ENCODE assay signal across 9 cellular contexts in the genomic region with DNA sequence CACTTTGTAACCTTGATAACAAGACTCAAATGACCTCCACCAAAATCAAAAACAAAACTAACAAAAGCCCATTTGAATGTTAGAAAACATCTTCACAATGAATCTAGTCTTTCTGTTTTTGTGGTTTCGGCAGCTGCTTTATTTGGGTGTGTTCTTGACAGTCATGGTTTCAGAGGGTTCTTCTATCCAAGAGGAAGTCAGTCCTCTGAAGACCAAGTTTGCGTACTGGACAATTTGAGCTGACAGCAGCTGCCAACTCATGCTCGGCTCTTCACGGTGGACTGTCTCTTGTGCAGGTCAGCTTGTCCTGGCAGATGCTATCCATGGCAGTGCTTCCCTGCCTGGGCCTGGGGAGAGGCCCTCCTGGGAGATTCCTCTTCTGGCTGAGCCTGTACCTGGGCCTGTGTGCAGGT.
DNase-seq lines count a peak whose midpoint lies in the region; ATAC-seq, FAIRE-seq and TF ChIP-seq lines count a peak whose summit lies in the region.
"Had no signal": no experiment of that assay in that cellular context is flagged by ENCODE, and none has a peak within 500 bp of the region (broad histone marks: within the 10 kb centered on the region; RNA-seq: fewer than 3 reads in every experiment).

No MANE protein-coding gene starts in this region.

- TF ChIP-seq EP300 in HepG2 (IDR thresholded peaks at IDR 0.05; ENCODE audit: low read depth in 2 of 2, low read length in 2 of 2) (no peak), HepG2 (CRISPR knock-in tag; IDR thresholded peaks at IDR 0.05; ENCODE audit: borderline replicate concordance) (no peak), ovary (IDR thresholded peaks at IDR 0.05) (no peak)

- H3K36me3 ChIP-seq in HepG2 (replicated peaks in 1 of 2; ENCODE audit: control insufficient read depth in 1 of 2, insufficient read depth in 2 of 2, low read length in 2 of 2) (no peaks in the 10 kb centered on the region), ovary (no peaks in the 10 kb centered on the region), colonic mucosa (no peaks in the 10 kb centered on the region)
- H3K36me3 ChIP-seq: cardiac muscle cell had no signal

- H3K9ac ChIP-seq in HepG2 (ENCODE audit: insufficient read depth, low read depth, low read length) (no peak overlapping the region), colonic mucosa (ENCODE audit: low read depth in 2 of 2, low read length in 2 of 2) (no peak overlapping the region)

- H3K9me3 ChIP-seq in HepG2 (ENCODE audit: low read length) (no peaks in the 10 kb centered on the region), ovary (no peaks in the 10 kb centered on the region), colonic mucosa (no peaks in the 10 kb centered on the region)

- peak overlapping the region; percentile 33 for H3K4me2 ChIP-seq in HepG2 (ENCODE audit: low read depth, low read length)

- H3K4me1 ChIP-seq in HepG2 (ENCODE audit: insufficient read depth, low read length) (peaks cover 44% of the 10 kb centered on the region), ovary (ENCODE audit: insufficient read depth) (peaks cover 9% of the 10 kb centered on the region), colonic mucosa (no peaks in the 10 kb centered on the region)

- no peak for TF ChIP-seq RAD21 in HepG2 (CRISPR knock-in tag; IDR thresholded peaks at IDR 0.05)

- TF ChIP-seq CTCF in HepG2 (CRISPR knock-in tag; IDR thresholded peaks at IDR 0.05): no peak
- TF ChIP-seq CTCF in ovary (IDR thresholded peaks at IDR 0.05): no peak
- no peak for TF ChIP-seq CTCF in colonic mucosa (IDR thresholded peaks at IDR 0.05)

- 40% methylated on average over 4 of the region's 4 CpGs for WGBS in HepG2 (ENCODE audit: low lambda C conversion rate)
- 26 to 46% (median 41%) methylated on average over 4 of the region's 4 CpGs for WGBS in ovary, 3 donors

- CTCF ChIA-PET in HepG2 (lab: Yijun Ruan, JAX; ENCODE audit: low intra/inter-chr PET ratio, low total read pairs): no interaction called here

- peak overlapping the region; percentile 10 for H2AFZ ChIP-seq in HepG2 (ENCODE audit: low read length)

- H3K27me3 ChIP-seq in HepG2 (ENCODE audit: control insufficient read depth in 1 of 2, insufficient read depth in 2 of 2, low read length in 2 of 2): no peaks in the 10 kb centered on the region; a peak in 1 of 5 replicates
- no peaks in the 10 kb centered on the region for H3K27me3 ChIP-seq in ovary
- H3K27me3 ChIP-seq in colonic mucosa: no peaks in the 10 kb centered on the region
- H3K27me3 ChIP-seq: cardiac muscle cell had no signal

- H4K20me1 ChIP-seq in HepG2 (ENCODE audit: insufficient read depth, low read length): no peaks in the 10 kb centered on the region

- ATAC-seq in GM18508 (IDR thresholded peaks at IDR 0.05; ENCODE audit: insufficient read depth, unreplicated experiment) (peak; percentile 48), GM21576 (IDR thresholded peaks at IDR 0.05; ENCODE audit: unreplicated experiment) (peak; percentile 84), HG03575 (IDR thresholded peaks at IDR 0.05; ENCODE audit: extremely low read depth, insufficient number of reproducible peaks, low FRiP score, unreplicated experiment) (peak; percentile 67), HepG2 (no peak)

- POLR2A ChIA-PET in HepG2 (lab: Yijun Ruan, JAX): no interaction called here

- no peak overlapping the region for H3K4me3 ChIP-seq in HepG2 (replicated peaks in 1 of 3; ENCODE audit: insufficient read depth in 1 of 3, low read depth in 2 of 3, low read length in 3 of 3)
- H3K4me3 ChIP-seq in ovary: no peak overlapping the region
- H3K4me3 ChIP-seq in colonic mucosa: no peak overlapping the region
- H3K4me3 ChIP-seq: cardiac muscle cell had no signal

- no TSS peak for BruUV-seq in HepG2 (replicated peaks; lab: Mats Ljungman, UMichigan)

- FAIRE-seq in HepG2 (lab: Jason Lieb, UNC): no peak

- intact Hi-C loops in HepG2 (cut with micrococcal nuclease; ENCODE audit: unreplicated experiment): no loop called here
- intact Hi-C loops in ovary (cut with DNase I): loop anchor here in 2 of 4 donors (10.0 kb wide), 1 partner anchor 500 kb away; no protein-coding TSS in a partner anchor
- intact Hi-C loops in colonic mucosa (cut with DNase I): loop anchor here (10.0 kb wide), 1 partner anchor 220 kb away; the partner anchor contains the start of gene B3GNT2

- in situ Hi-C loops in HepG2 (cut with HindIII; ENCODE audit: extremely low pct_ligation_motif_present, low pct_unique_long_range_greater_than_20kb): loop anchor here (25.0 kb wide), 1 partner anchor 647 kb away; the partner anchor contains the start of gene OTX1

- H3K79me2 ChIP-seq in HepG2 (ENCODE audit: insufficient read depth, low read length): no peaks in the 10 kb centered on the region

- DNase-seq in HepG2 (ENCODE audit: low spot score) (no peak), ovary (no peak), colonic mucosa (no peak), DMS153 treated with DMSO at 0.1 percent for 48 hours (lab: John Stamatoyannopoulos, UW; ENCODE audit: unreplicated experiment) (no peak)
- DNase-seq in activated CD4-positive, alpha-beta T cell treated with anti-CD3 and anti-CD28 coated beads, Interleukin-2, amount 50 U/mL, for 1 hour: no peak

- H3K27ac ChIP-seq in HepG2 (ENCODE audit: extremely low read length, insufficient read depth, low read length) (no peak overlapping the region), ovary (no peak overlapping the region), colonic mucosa (no peak overlapping the region)
- H3K27ac ChIP-seq: cardiac muscle cell had no signal

- TF ChIP-seq POLR2A in HepG2 (IDR thresholded peaks at IDR 0.05; ENCODE audit: insufficient read depth in 1 of 2, low read depth in 2 of 2, low read length in 2 of 2) (no peak), ovary (IDR thresholded peaks at IDR 0.05) (no peak)

TF ChIP-seq in HepG2, 621 proteins besides CTCF, POLR2A, EP300 and RAD21:
- TF ChIP-seq YEATS2 (CRISPR knock-in tag; IDR thresholded peaks at IDR 0.05; ENCODE audit: borderline replicate concordance) (no peak), ZNF121 (CRISPR knock-in tag; IDR thresholded peaks at IDR 0.05) (peak; percentile 47; the same call in 1 of the 2 replicates), SP4 (CRISPR knock-in tag; IDR thresholded peaks at IDR 0.05) (no peak), ZNF547 (CRISPR knock-in tag; IDR thresholded peaks at IDR 0.05) (no peak)
- TF ChIP-seq, protein P1, sequence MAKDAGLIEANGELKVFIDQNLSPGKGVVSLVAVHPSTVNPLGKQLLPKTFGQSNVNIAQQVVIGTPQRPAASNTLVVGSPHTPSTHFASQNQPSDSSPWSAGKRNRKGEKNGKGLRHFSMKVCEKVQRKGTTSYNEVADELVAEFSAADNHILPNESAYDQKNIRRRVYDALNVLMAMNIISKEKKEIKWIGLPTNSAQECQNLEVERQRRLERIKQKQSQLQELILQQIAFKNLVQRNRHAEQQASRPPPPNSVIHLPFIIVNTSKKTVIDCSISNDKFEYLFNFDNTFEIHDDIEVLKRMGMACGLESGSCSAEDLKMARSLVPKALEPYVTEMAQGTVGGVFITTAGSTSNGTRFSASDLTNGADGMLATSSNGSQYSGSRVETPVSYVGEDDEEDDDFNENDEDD (CRISPR knock-in tag; IDR thresholded peaks at IDR 0.05; ENCODE audit: borderline replicate concordance): no peak
- TF ChIP-seq, protein P2, sequence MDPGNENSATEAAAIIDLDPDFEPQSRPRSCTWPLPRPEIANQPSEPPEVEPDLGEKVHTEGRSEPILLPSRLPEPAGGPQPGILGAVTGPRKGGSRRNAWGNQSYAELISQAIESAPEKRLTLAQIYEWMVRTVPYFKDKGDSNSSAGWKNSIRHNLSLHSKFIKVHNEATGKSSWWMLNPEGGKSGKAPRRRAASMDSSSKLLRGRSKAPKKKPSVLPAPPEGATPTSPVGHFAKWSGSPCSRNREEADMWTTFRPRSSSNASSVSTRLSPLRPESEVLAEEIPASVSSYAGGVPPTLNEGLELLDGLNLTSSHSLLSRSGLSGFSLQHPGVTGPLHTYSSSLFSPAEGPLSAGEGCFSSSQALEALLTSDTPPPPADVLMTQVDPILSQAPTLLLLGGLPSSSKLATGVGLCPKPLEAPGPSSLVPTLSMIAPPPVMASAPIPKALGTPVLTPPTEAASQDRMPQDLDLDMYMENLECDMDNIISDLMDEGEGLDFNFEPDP (CRISPR knock-in tag; conservative IDR thresholded peaks at IDR 0.05): 0 out of 2 replicates have a peak, but pooled peaks have one; percentile 32
TF ChIP-seq in HepG2: peak in this region for 2.
